In genomic region chr5:38541174-38541724, GRCh38 we compare ENCODE assay signal across 18 cellular contexts. TPM values are rescaled to one million over a fixed set of nuclear protein-coding genes. Genes with fewer than 3 reads are reported as not detected.
DNase-seq lines count a peak whose midpoint lies in the region; ATAC-seq, FAIRE-seq and TF ChIP-seq lines count a peak whose summit lies in the region.
"Had no signal": no experiment of that assay in that cellular context is flagged by ENCODE, and none has a peak within 500 bp of the region (broad histone marks: within the 10 kb centered on the region; RNA-seq: fewer than 3 reads in every experiment).

No MANE protein-coding gene starts in this region.

- H3K9me3 ChIP-seq in SK-N-MC (ENCODE audit: low read depth, low read length) (no peaks in the 10 kb centered on the region; the same call in 1 of the 2 replicates), left lung (no peaks in the 10 kb centered on the region), body of pancreas (no peaks in the 10 kb centered on the region)
- H3K9me3 ChIP-seq: suprapubic skin had no signal

- CTCF ChIA-PET in T-cell (lab: Charles Lee), result interaction anchor here in 1 of 2 donors (1.0 kb wide), 1 partner anchor 99 kb away, joined by 4 read pairs; no protein-coding TSS in a partner anchor

- H3K4me3 ChIP-seq in SK-N-MC (no peak overlapping the region), left lung (no peak overlapping the region), body of pancreas (no peak overlapping the region)
- H3K4me3 ChIP-seq: suprapubic skin had no signal

- WGBS in body of pancreas, 2 donors, result 69 to 75% methylated on average over 2 of the region's 2 CpGs

- ATAC-seq in left lung (peak; percentile 15), HG03460 (IDR thresholded peaks at IDR 0.05; ENCODE audit: unreplicated experiment) (no peak), T-cell (replicated peaks in 1 of 4) (no peak), body of pancreas (no peak)

- no peak overlapping the region for H3K27ac Mint-ChIP-seq in T-cell
- H3K27ac Mint-ChIP-seq: activated naive CD4-positive, alpha-beta T cell treated with anti-CD3 and anti-CD28 coated beads, Interleukin-2, amount 50 U/mL, for 24 hours had no signal

- TF ChIP-seq POLR2A in H54 (IDR thresholded peaks at IDR 0.05; ENCODE audit: low read depth, low read length) (no peak), body of pancreas (IDR thresholded peaks at IDR 0.05) (no peak)

- H3K27me3 Mint-ChIP-seq in T-cell, result peaks cover 24 to 37% of the 10 kb centered on the region in 2 donors

- H3K9ac ChIP-seq in SK-N-MC (ENCODE audit: insufficient read length), result no peak overlapping the region

- POLR2A ChIA-PET in T-cell (lab: Charles Lee), result no interaction called here

- TF ChIP-seq CTCF in left lung (IDR thresholded peaks at IDR 0.05) (no peak), body of pancreas (IDR thresholded peaks at IDR 0.05) (no peak)

- DNase-seq in H54 (ENCODE audit: insufficient read length, low spot score) (no peak), NCI-H2029 treated with DMSO at 0.1 percent for 48 hours (lab: John Stamatoyannopoulos, UW) (peak; percentile 77), SK-N-MC (ENCODE audit: low read depth, low spot score) (no peak), left lung (no peak), T-cell (no peak), body of pancreas (no peak)
- DNase-seq in NK-92 treated with Interleukin-12 subunit alpha and Interleukin-12 subunit beta, amount 100 ng/mL, for 24 hours (lab: John Stamatoyannopoulos, UW), result no peak
- DNase-seq: activated CD8-positive, alpha-beta memory T cell treated with anti-CD3 and anti-CD28 coated beads, Interleukin-2, amount 50 U/mL, for 4 hours; KG1; NCI-H146; stimulated activated CD4-positive, alpha-beta T cell treated with anti-CD3 and anti-CD28 coated beads, Interleukin-1b, Interleukin-23, amount 100 ng/mL, for 48 hours had no signal

- no peaks in the 10 kb centered on the region for H3K9me3 Mint-ChIP-seq in T-cell
- H3K9me3 Mint-ChIP-seq: activated naive CD4-positive, alpha-beta T cell treated with anti-CD3 and anti-CD28 coated beads, Interleukin-2, amount 50 U/mL, for 24 hours; central memory CD8-positive, alpha-beta T cell; neural crest cell had no signal

- H3K27ac ChIP-seq in SK-N-MC, result 0 out of 2 replicates have a peak overlapping the region, but pooled peaks have one; percentile 26
- peak overlapping the region; percentile 3 to 57 for H3K27ac ChIP-seq in left lung
- no peak overlapping the region for H3K27ac ChIP-seq in body of pancreas
- H3K27ac ChIP-seq: suprapubic skin had no signal

- H3K4me1 ChIP-seq in left lung (peaks cover 22 to 45% of the 10 kb centered on the region in 2 donors), body of pancreas (peaks cover 37% of the 10 kb centered on the region)

- H3K36me3 ChIP-seq in SK-N-MC (ENCODE audit: insufficient read depth, low read length), result no peaks in the 10 kb centered on the region
- H3K36me3 ChIP-seq in left lung, result no peaks in the 10 kb centered on the region
- H3K36me3 ChIP-seq in body of pancreas (replicated peaks in 1 of 2; ENCODE audit: insufficient read depth in 1 of 2, low read depth in 2 of 2), result no peaks in the 10 kb centered on the region
- H3K36me3 ChIP-seq: suprapubic skin had no signal

- FAIRE-seq in H54 (lab: Jason Lieb, UNC), result peak; percentile 68
- FAIRE-seq: GM18507, GM19239 had no signal

- no peaks in the 10 kb centered on the region for H3K36me3 Mint-ChIP-seq in T-cell
- H3K36me3 Mint-ChIP-seq: activated naive CD4-positive, alpha-beta T cell treated with anti-CD3 and anti-CD28 coated beads, Interleukin-2, amount 50 U/mL, for 24 hours had no signal

- no peak overlapping the region for H3K4me3 Mint-ChIP-seq in T-cell
- H3K4me3 Mint-ChIP-seq: activated naive CD4-positive, alpha-beta T cell treated with anti-CD3 and anti-CD28 coated beads, Interleukin-2, amount 50 U/mL, for 24 hours; central memory CD8-positive, alpha-beta T cell; neural crest cell had no signal

- H3K4me1 Mint-ChIP-seq in T-cell, result no peaks in the 10 kb centered on the region
- H3K4me1 Mint-ChIP-seq: activated naive CD4-positive, alpha-beta T cell treated with anti-CD3 and anti-CD28 coated beads, Interleukin-2, amount 50 U/mL, for 24 hours; central memory CD8-positive, alpha-beta T cell had no signal

- intact Hi-C loops in left lung (cut with DNase I), result no loop called here
- intact Hi-C loops in body of pancreas (cut with DNase I), result no loop called here

- H3K27me3 ChIP-seq in left lung, result no peaks in the 10 kb centered on the region
- no peaks in the 10 kb centered on the region for H3K27me3 ChIP-seq in body of pancreas
- H3K27me3 ChIP-seq: suprapubic skin had no signal

RNA-seq across cellular contexts. Expression of gene LIFR, which starts 15.2 kb away (rescaled TPM):
- 10 to 100 TPM; 52.6 to 76.2 TPM for total RNA-seq in left lung
- 1 to 10 TPM in 1 of 5 donors, under 1 TPM in 3, not detected in 1; 0.12 to 1.2 (median 0.66) TPM for total RNA-seq in T-cell
- total RNA-seq in body of pancreas, result 10 to 100 TPM; 45.4 to 80.1 TPM

Comparison
In these comparisons a context has a peak if more than half of its experiments do, and no peak if none do; other contexts are left out.
1. H3K27ac ChIP-seq: peak in SK-N-MC (single experiment) and left lung (2 of 2); none in body of pancreas (0 of 4).
2. RNA of gene LIFR, which starts 15.2 kb away (total RNA-seq): 45.4 to 80.1 TPM in body of pancreas and 52.6 to 76.2 TPM in left lung; 0.12 to 1.2 TPM in T-cell; every median in the first group is over 10 times any median in the second.